Comparison of ENCODE assay signal across 8 cellular contexts in genomic region chr11:104609297-104609696, GRCh38.
DNase-seq lines count a peak whose midpoint lies in the region; ATAC-seq, FAIRE-seq and TF ChIP-seq lines count a peak whose summit lies in the region.

No MANE protein-coding gene starts in this region.

- TF ChIP-seq CTCF in 22Rv1 (IDR thresholded peaks at IDR 0.05) = peak; percentile 78
- TF ChIP-seq CTCF in mesothelial cell of epicardium (IDR thresholded peaks at IDR 0.05; ENCODE audit: unreplicated experiment) = peak; percentile 34

- peak; percentile 6 for DNase-seq in GM12891 (ENCODE audit: insufficient read length, low spot score)
- DNase-seq in NCI-H1105 treated with DMSO at 0.1 percent for 48 hours (lab: John Stamatoyannopoulos, UW) = peak; percentile 49
- peak; percentile 35 for DNase-seq in activated CD4-positive, alpha-beta T cell treated with anti-CD3 and anti-CD28 coated beads for 48 hours
- peak; percentile 23 to 42 (median 27) for DNase-seq in effector memory CD8-positive, alpha-beta T cell
- no peak for DNase-seq in mesothelial cell of epicardium (ENCODE audit: low spot score in 2 of 2, unreplicated experiment in 2 of 2)
- DNase-seq in stromal cell of bone marrow (ENCODE audit: low read depth) = peak; percentile 51

- peak; percentile 95 for ATAC-seq in HG02678 (IDR thresholded peaks at IDR 0.05; ENCODE audit: unreplicated experiment)
- peak; percentile 99 for ATAC-seq in effector memory CD8-positive, alpha-beta T cell (replicated peaks)

- H3K36me3 Mint-ChIP-seq in effector memory CD8-positive, alpha-beta T cell (ENCODE audit: insufficient read depth) = no peaks in the 10 kb centered on the region
- peaks cover 2% of the 10 kb centered on the region for H3K36me3 Mint-ChIP-seq in mesothelial cell of epicardium

- no peak for TF ChIP-seq POLR2A in GM12891 (IDR thresholded peaks at IDR 0.05; ENCODE audit: low read depth, low read length)

- no peak overlapping the region for H3K4me3 Mint-ChIP-seq in effector memory CD8-positive, alpha-beta T cell
- no peak overlapping the region for H3K4me3 Mint-ChIP-seq in mesothelial cell of epicardium

- peak overlapping the region; percentile 34 for H3K27ac ChIP-seq in 22Rv1

- H3K27ac Mint-ChIP-seq in effector memory CD8-positive, alpha-beta T cell = peak overlapping the region in 1 of 2 donors; percentile 82
- H3K27ac Mint-ChIP-seq in mesothelial cell of epicardium = no peak overlapping the region

- no peaks in the 10 kb centered on the region for H3K27me3 Mint-ChIP-seq in effector memory CD8-positive, alpha-beta T cell
- H3K27me3 Mint-ChIP-seq in mesothelial cell of epicardium (ENCODE audit: low read depth) = no peaks in the 10 kb centered on the region

- peak; percentile 67 for FAIRE-seq in GM12891 (lab: Jason Lieb, UNC)

- peaks cover 2 to 3% of the 10 kb centered on the region in 2 donors for H3K4me1 Mint-ChIP-seq in effector memory CD8-positive, alpha-beta T cell (ENCODE audit: low read depth in 2 of 2)
- H3K4me1 Mint-ChIP-seq in mesothelial cell of epicardium = peaks cover 18% of the 10 kb centered on the region

- no peaks in the 10 kb centered on the region for H3K9me3 Mint-ChIP-seq in effector memory CD8-positive, alpha-beta T cell
- peaks cover 6% of the 10 kb centered on the region for H3K9me3 Mint-ChIP-seq in mesothelial cell of epicardium

TF ChIP-seq in GM12891, 5 proteins besides CTCF, POLR2A, EP300 and RAD21:
- TF ChIP-seq POU2F2 (IDR thresholded peaks at IDR 0.05; ENCODE audit: low read depth, low read length) = no peak
- no peak for TF ChIP-seq PAX5 (IDR thresholded peaks at IDR 0.05; ENCODE audit: insufficient read depth, low read length, severe bottlenecking)
- TF ChIP-seq TAF1 (IDR thresholded peaks at IDR 0.05; ENCODE audit: low read depth, low read length) = no peak
- no peak for TF ChIP-seq SPI1 (IDR thresholded peaks at IDR 0.05; ENCODE audit: low read depth, low read length)

Comparison
In these comparisons a context has a peak if more than half of its experiments do, and no peak if none do; other contexts are left out.
1. DNase-seq: peak in GM12891 (single experiment), NCI-H1105 treated with DMSO at 0.1 percent for 48 hours (single experiment), activated CD4-positive, alpha-beta T cell treated with anti-CD3 and anti-CD28 coated beads for 48 hours (single experiment), effector memory CD8-positive, alpha-beta T cell (3 of 3) and stromal cell of bone marrow (single experiment); none in mesothelial cell of epicardium (0 of 2).